In genomic region chr2:232761301-232761907, GRCh38 we compare ENCODE assay signal across 9 cellular contexts. TPM values are rescaled to one million over a fixed set of nuclear protein-coding genes. Genes with fewer than 3 reads are reported as not detected.
DNase-seq lines count a peak whose midpoint lies in the region; ATAC-seq and TF ChIP-seq lines count a peak whose summit lies in the region.
"Had no signal": no experiment of that assay in that cellular context is flagged by ENCODE, and none has a peak within 500 bp of the region (broad histone marks: within the 10 kb centered on the region; RNA-seq: fewer than 3 reads in every experiment).

No MANE protein-coding gene starts in this region.

- H3K9me3 Mint-ChIP-seq in neural progenitor cell, result no peaks in the 10 kb centered on the region

- no peaks in the 10 kb centered on the region for H4K20me1 ChIP-seq in SK-N-SH (ENCODE audit: insufficient read depth)
- H4K20me1 ChIP-seq in neural progenitor cell (ENCODE audit: low read depth), result no peaks in the 10 kb centered on the region

- H3K27ac Mint-ChIP-seq in neural progenitor cell, result no peak overlapping the region

- H3K4me1 Mint-ChIP-seq in neural progenitor cell, result no peaks in the 10 kb centered on the region

- H3K4me3 ChIP-seq in SK-N-SH (ENCODE audit: low read depth in 2 of 2, low read length in 1 of 2) (no peak overlapping the region), dorsolateral prefrontal cortex (no peak overlapping the region), neural progenitor cell (no peak overlapping the region)

- ATAC-seq in HG02798 (IDR thresholded peaks at IDR 0.05; ENCODE audit: poor library complexity, unreplicated experiment), result no peak

- no peaks in the 10 kb centered on the region for H3K27me3 Mint-ChIP-seq in neural progenitor cell (ENCODE audit: insufficient read depth, low read depth)

- DNase-seq in DMS153 treated with DMSO at 0.1 percent for 48 hours (lab: John Stamatoyannopoulos, UW; ENCODE audit: unreplicated experiment), result peak; percentile 14
- DNase-seq in DMS153 (lab: John Stamatoyannopoulos, UW), result no peak
- peak; percentile 17 for DNase-seq in HK-2 (ENCODE audit: unreplicated experiment)
- DNase-seq in SK-N-SH, result peak; percentile 26
- DNase-seq in dorsolateral prefrontal cortex, result peak in 1 of 10 donors; percentile 15
- DNase-seq in neural progenitor cell (ENCODE audit: low spot score), result peak; percentile 48
- DNase-seq in globus pallidus (ENCODE audit: low spot score), result no peak

- intact Hi-C loops in dorsolateral prefrontal cortex (cut with DNase I), result no loop called here

- peak; percentile 61 for TF ChIP-seq RAD21 in SK-N-SH (IDR thresholded peaks at IDR 0.05; ENCODE audit: low read length)

- H3K9me3 ChIP-seq in SK-N-SH, result no peaks in the 10 kb centered on the region
- H3K9me3 ChIP-seq in neural progenitor cell (ENCODE audit: low read depth), result no peaks in the 10 kb centered on the region

- WGBS in SK-N-SH (ENCODE audit: low lambda C conversion rate), result 49% methylated on average over 3 of the region's 3 CpGs

- no peak overlapping the region for H3K4me3 Mint-ChIP-seq in neural progenitor cell

- no peak overlapping the region for H3K27ac ChIP-seq in SK-N-SH (ENCODE audit: low read depth in 2 of 2, low read length in 1 of 2)
- H3K27ac ChIP-seq in dorsolateral prefrontal cortex, result no peak overlapping the region
- H3K27ac ChIP-seq in neural progenitor cell, result no peak overlapping the region

- H3K9ac ChIP-seq in SK-N-SH, result no peak overlapping the region
- H3K9ac ChIP-seq in neural progenitor cell, result no peak overlapping the region

- CTCF ChIA-PET in SK-N-SH (lab: Yijun Ruan, JAX), result no interaction called here

- peaks cover 64 to 80% of the 10 kb centered on the region in 2 experiments for H3K36me3 ChIP-seq in SK-N-SH (replicated peaks in 1 of 2; ENCODE audit: control insufficient read depth in 1 of 2, insufficient read depth in 2 of 2, low read length in 1 of 2)
- H3K36me3 ChIP-seq in neural progenitor cell, result peaks cover 10% of the 10 kb centered on the region

- POLR2A ChIA-PET in SK-N-SH (lab: Yijun Ruan, JAX), result no interaction called here

- H3K4me2 ChIP-seq in SK-N-SH, result no peak overlapping the region
- no peak overlapping the region for H3K4me2 ChIP-seq in neural progenitor cell

- H3F3A ChIP-seq in SK-N-SH (replicated peaks; ENCODE audit: insufficient read depth) (peaks cover 11% of the 10 kb centered on the region), neural progenitor cell (ENCODE audit: low read depth) (peaks cover 14% of the 10 kb centered on the region)

- H2AFZ ChIP-seq in SK-N-SH (ENCODE audit: low read depth) (no peak overlapping the region), neural progenitor cell (replicated peaks) (no peak overlapping the region)

- TF ChIP-seq EP300 in SK-N-SH (IDR thresholded peaks at IDR 0.05; ENCODE audit: borderline replicate concordance in 1 of 2, low read depth in 1 of 2, low read length in 1 of 2), result no peak

- H3K79me2 ChIP-seq in SK-N-SH (ENCODE audit: insufficient read depth) (no peaks in the 10 kb centered on the region), neural progenitor cell (ENCODE audit: low read depth) (no peaks in the 10 kb centered on the region)

- no peaks in the 10 kb centered on the region for H3K4me1 ChIP-seq in SK-N-SH (ENCODE audit: control insufficient read depth in 1 of 2, insufficient read depth in 2 of 2, low read depth in 1 of 2, low read length in 1 of 2)
- H3K4me1 ChIP-seq in neural progenitor cell, result peaks cover 7% of the 10 kb centered on the region

- no peaks in the 10 kb centered on the region for H3K27me3 ChIP-seq in SK-N-SH (ENCODE audit: insufficient read depth)
- no peaks in the 10 kb centered on the region for H3K27me3 ChIP-seq in dorsolateral prefrontal cortex
- H3K27me3 ChIP-seq in neural progenitor cell, result no peaks in the 10 kb centered on the region

- TF ChIP-seq CTCF in SK-N-SH (IDR thresholded peaks at IDR 0.05) (peak; percentile 70), dorsolateral prefrontal cortex (IDR thresholded peaks at IDR 0.05 in 54 of 56, conservative IDR thresholded peaks at IDR 0.05 in 2 of 56; ENCODE audit: low read depth in 1 of 56, partially characterized antibody in 56 of 56) (peak in 53 of 56 donors; percentile 16 to 65 (median 45)), neural progenitor cell (IDR thresholded peaks at IDR 0.05) (peak; percentile 63)

- peaks cover 5% of the 10 kb centered on the region for H3K36me3 Mint-ChIP-seq in neural progenitor cell

- no peaks in the 10 kb centered on the region for H3K9me2 ChIP-seq in SK-N-SH

TF ChIP-seq in SK-N-SH, 30 proteins besides CTCF, POLR2A, EP300 and RAD21:
- TF ChIP-seq RCOR1 (IDR thresholded peaks at IDR 0.05; ENCODE audit: low read length) (no peak), MEF2A (IDR thresholded peaks at IDR 0.05; ENCODE audit: borderline replicate concordance, low read depth) (no peak), CHD2 (IDR thresholded peaks at IDR 0.05; ENCODE audit: low read length, partially characterized antibody) (no peak), RFX5 (IDR thresholded peaks at IDR 0.05; ENCODE audit: low read length) (no peak), JUND (IDR thresholded peaks at IDR 0.05) (no peak), YY1 (IDR thresholded peaks at IDR 0.05; ENCODE audit: low read depth) (no peak), TAF1 (IDR thresholded peaks at IDR 0.05; ENCODE audit: borderline replicate concordance, low read depth, low read length) (no peak), RXRA (IDR thresholded peaks at IDR 0.05; ENCODE audit: borderline replicate concordance, low read depth) (no peak), ZBTB33 (IDR thresholded peaks at IDR 0.05; ENCODE audit: borderline replicate concordance, low read depth) (no peak), MAX (IDR thresholded peaks at IDR 0.05; ENCODE audit: low read depth) (no peak), POLR2AphosphoS5 (IDR thresholded peaks at IDR 0.05; ENCODE audit: low read depth, low read length) (no peak), TCF12 (IDR thresholded peaks at IDR 0.05) (no peak), USF2 (IDR thresholded peaks at IDR 0.05; ENCODE audit: borderline replicate concordance, low read depth, low read length) (no peak), FOSL2 (IDR thresholded peaks at IDR 0.05; ENCODE audit: borderline replicate concordance, low read depth) (no peak), TEAD4 (IDR thresholded peaks at IDR 0.05; ENCODE audit: borderline replicate concordance, insufficient read depth) (no peak), EZH2phosphoT487 (IDR thresholded peaks at IDR 0.05; ENCODE audit: borderline replicate concordance, low read depth) (no peak), SMC3 (IDR thresholded peaks at IDR 0.05; ENCODE audit: low read depth, low read length) (no peak)

RNA-seq across cellular contexts. Expression of gene KCNJ13, which starts 15.0 kb away (rescaled TPM):
- polyA plus RNA-seq in SK-N-SH (2012; rRNA removed), result not detected in 2 replicates
- not detected in 2 replicates for polyA plus RNA-seq in SK-N-SH (2012; cell fraction: cytosol; rRNA removed)
- polyA plus RNA-seq in SK-N-SH (2012; cell fraction: nucleus; rRNA removed), result not detected in 2 replicates
- total RNA-seq in dorsolateral prefrontal cortex (1 to 10 TPM in 21 of 120 experiments, under 1 TPM in 48, not detected in 51; 0.14 to 3.8 (median 0.72) TPM), neural progenitor cell (ENCODE audit: low replicate concordance) (19.6 and 21.9 TPM in 2 replicates)
- total RNA-seq: activated CD8-positive, alpha-beta memory T cell treated with anti-CD3 and anti-CD28 coated beads for 36 hours had no signal

Comparison
In these comparisons a context has a peak if more than half of its experiments do, and no peak if none do; other contexts are left out.
1. DNase-seq: peak in DMS153 treated with DMSO at 0.1 percent for 48 hours (single experiment), HK-2 (single experiment), SK-N-SH (single experiment) and neural progenitor cell (single experiment); none in DMS153 (single experiment) and globus pallidus (single experiment).
2. Peak in every context shown above with its lines, with median percentiles within 50 percentile points of each other: CTCF ChIP-seq.